Comparison of ENCODE assay signal across 16 cellular contexts in genomic region chr11:65896009-65896999, GRCh38. TPM values are rescaled to one million over a fixed set of nuclear protein-coding genes. Genes with fewer than 3 reads are reported as not detected.
DNase-seq lines count a peak whose midpoint lies in the region; ATAC-seq and TF ChIP-seq lines count a peak whose summit lies in the region.
"Had no signal": no experiment of that assay in that cellular context is flagged by ENCODE, and none has a peak within 500 bp of the region (broad histone marks: within the 10 kb centered on the region; RNA-seq: fewer than 3 reads in every experiment).

No MANE protein-coding gene starts in this region.

- H3K27me3 Mint-ChIP-seq in activated T-helper 2 cell treated with anti-CD3 and anti-CD28 coated beads, Interferon-gamma antibody, Interleukin-2, Interleukin-4, amounts not matched to agents 10 μg/mL and 5 μg/mL and 100 μg/mL, durations not matched to agents 14 hours and 24 hours and 36 hours (ENCODE audit: low read depth), result no peaks in the 10 kb centered on the region
- H3K27me3 Mint-ChIP-seq in memory B cell, result peaks cover 1% of the 10 kb centered on the region

- no peak for TF ChIP-seq RAD21 in SK-N-SH (IDR thresholded peaks at IDR 0.05; ENCODE audit: low read length)

- H3K27me3 ChIP-seq in SK-N-SH (ENCODE audit: insufficient read depth), result no peaks in the 10 kb centered on the region

- peaks cover 78% of the 10 kb centered on the region for H4K20me1 ChIP-seq in SK-N-SH (ENCODE audit: insufficient read depth)

- DNase-seq in SK-N-SH (no peak), ELR (ENCODE audit: low read depth) (peak; percentile 66), memory B cell (ENCODE audit: low spot score in 2 of 2) (no peak), NCI-H1105 (lab: John Stamatoyannopoulos, UW) (no peak), amygdala (lab: John Stamatoyannopoulos, UW) (no peak)
- no peak for DNase-seq in activated T-helper 2 cell treated with anti-CD3 and anti-CD28 coated beads, Interferon-gamma antibody, Interleukin-2, Interleukin-4, amounts not matched to agents 10 μg/mL and 5 μg/mL and 100 μg/mL, durations not matched to agents 14 hours and 24 hours and 36 hours (ENCODE audit: low spot score)
- DNase-seq: activated CD4-positive, alpha-beta T cell treated with anti-CD3 and anti-CD28 coated beads, Interleukin-2, amount 50 U/mL, for 1 hour; aorta; Kasumi-1; kidney glomerular epithelial cell; sigmoid colon had no signal

- peak overlapping the region in 1 of 2 experiments; percentile 82; a peak in 2 of 4 replicates for H3K4me3 ChIP-seq in SK-N-SH (ENCODE audit: low read depth in 2 of 2, low read length in 1 of 2)
- H3K4me3 ChIP-seq: sigmoid colon had no signal

- H3K4me2 ChIP-seq in SK-N-SH, result peak overlapping the region; percentile 89

- peaks cover 96% of the 10 kb centered on the region for H3K79me2 ChIP-seq in SK-N-SH (ENCODE audit: insufficient read depth)

- peaks cover 27 to 49% of the 10 kb centered on the region in 2 experiments; a peak in 3 of 4 replicates for H3K4me1 ChIP-seq in SK-N-SH (ENCODE audit: control insufficient read depth in 1 of 2, insufficient read depth in 2 of 2, low read depth in 1 of 2, low read length in 1 of 2)

- no peak for TF ChIP-seq EP300 in SK-N-SH (IDR thresholded peaks at IDR 0.05; ENCODE audit: borderline replicate concordance in 1 of 2, low read depth in 1 of 2, low read length in 1 of 2)

- POLR2A ChIA-PET in SK-N-SH (lab: Yijun Ruan, JAX), result interaction anchor here (0.6 kb wide), 1 partner anchor 22 kb away, joined by 3 read pairs; no protein-coding TSS in a partner anchor

- H3K9me3 ChIP-seq in SK-N-SH, result no peaks in the 10 kb centered on the region
- H3K9me3 ChIP-seq: sigmoid colon had no signal

- peak overlapping the region; percentile 2 for H3K4me3 Mint-ChIP-seq in activated T-helper 2 cell treated with anti-CD3 and anti-CD28 coated beads, Interferon-gamma antibody, Interleukin-2, Interleukin-4, amounts not matched to agents 10 μg/mL and 5 μg/mL and 100 μg/mL, durations not matched to agents 14 hours and 24 hours and 36 hours (ENCODE audit: low read depth)
- no peak overlapping the region for H3K4me3 Mint-ChIP-seq in memory B cell

- 96% methylated on average over 11 of the region's 14 CpGs for WGBS in SK-N-SH (ENCODE audit: low lambda C conversion rate)

- peak overlapping the region in 1 of 2 experiments; percentile 94; a peak in 2 of 4 replicates for H3K27ac ChIP-seq in SK-N-SH (ENCODE audit: low read depth in 2 of 2, low read length in 1 of 2)
- H3K27ac ChIP-seq: 22Rv1, sigmoid colon had no signal

- peaks cover 71% of the 10 kb centered on the region for H3F3A ChIP-seq in SK-N-SH (replicated peaks; ENCODE audit: insufficient read depth)

- no peaks in the 10 kb centered on the region for H3K9me3 Mint-ChIP-seq in activated T-helper 2 cell treated with anti-CD3 and anti-CD28 coated beads, Interferon-gamma antibody, Interleukin-2, Interleukin-4, amounts not matched to agents 10 μg/mL and 5 μg/mL and 100 μg/mL, durations not matched to agents 14 hours and 24 hours and 36 hours
- no peaks in the 10 kb centered on the region for H3K9me3 Mint-ChIP-seq in memory B cell

- intact Hi-C loops in activated T-helper 2 cell treated with anti-CD3 and anti-CD28 coated beads, Interferon-gamma antibody, Interleukin-2, Interleukin-4, amounts not matched to agents 10 μg/mL and 5 μg/mL and 100 μg/mL, durations not matched to agents 14 hours and 24 hours and 36 hours (cut with micrococcal nuclease), result no loop called here

- no peak for TF ChIP-seq CTCF in SK-N-SH (IDR thresholded peaks at IDR 0.05)

- H3K9me2 ChIP-seq in SK-N-SH, result no peaks in the 10 kb centered on the region

- H2AFZ ChIP-seq in SK-N-SH (ENCODE audit: low read depth), result no peak overlapping the region

- H3K27ac Mint-ChIP-seq in activated T-helper 2 cell treated with anti-CD3 and anti-CD28 coated beads, Interferon-gamma antibody, Interleukin-2, Interleukin-4, amounts not matched to agents 10 μg/mL and 5 μg/mL and 100 μg/mL, durations not matched to agents 14 hours and 24 hours and 36 hours, result peak overlapping the region; percentile 27
- peak overlapping the region; percentile 35 for H3K27ac Mint-ChIP-seq in memory B cell

- peaks cover 0 to 49% of the 10 kb centered on the region in 2 experiments for H3K36me3 ChIP-seq in SK-N-SH (replicated peaks in 1 of 2; ENCODE audit: control insufficient read depth in 1 of 2, insufficient read depth in 2 of 2, low read length in 1 of 2)
- H3K36me3 ChIP-seq: sigmoid colon had no signal

- peak overlapping the region; percentile 97 for H3K9ac ChIP-seq in SK-N-SH

- CTCF ChIA-PET in SK-N-SH (lab: Yijun Ruan, JAX), result interaction anchor here (0.8 to 4.9 kb wide), 5 partner anchors 7 to 18 kb away, joined by 3 to 20 read pairs (median 4); partner anchors contain the start of genes CCDC85B and FIBP

- H3K4me1 Mint-ChIP-seq in activated T-helper 2 cell treated with anti-CD3 and anti-CD28 coated beads, Interferon-gamma antibody, Interleukin-2, Interleukin-4, amounts not matched to agents 10 μg/mL and 5 μg/mL and 100 μg/mL, durations not matched to agents 14 hours and 24 hours and 36 hours (ENCODE audit: low read depth), result peaks cover 50% of the 10 kb centered on the region
- H3K4me1 Mint-ChIP-seq in memory B cell, result peaks cover 23% of the 10 kb centered on the region

- H3K36me3 Mint-ChIP-seq in activated T-helper 2 cell treated with anti-CD3 and anti-CD28 coated beads, Interferon-gamma antibody, Interleukin-2, Interleukin-4, amounts not matched to agents 10 μg/mL and 5 μg/mL and 100 μg/mL, durations not matched to agents 14 hours and 24 hours and 36 hours (ENCODE audit: low read depth), result peaks cover 58% of the 10 kb centered on the region
- H3K36me3 Mint-ChIP-seq in memory B cell, result no peaks in the 10 kb centered on the region

- no peak for ATAC-seq in SK-N-SH treated with all-trans-retinoic acid at 6 μM for 48 hours
- no peak for ATAC-seq in memory B cell (ENCODE audit: low read depth)
- ATAC-seq in HG02981 (IDR thresholded peaks at IDR 0.05; ENCODE audit: unreplicated experiment), result no peak

TF ChIP-seq in SK-N-SH, 30 proteins besides CTCF, POLR2A, EP300 and RAD21:
- TF ChIP-seq TEAD4 (IDR thresholded peaks at IDR 0.05; ENCODE audit: borderline replicate concordance, insufficient read depth) (no peak), ELF1 (IDR thresholded peaks at IDR 0.05) (no peak), GATA2 (CRISPR knock-in tag; IDR thresholded peaks at IDR 0.05) (no peak), MAX (IDR thresholded peaks at IDR 0.05; ENCODE audit: low read depth) (no peak), RFX5 (IDR thresholded peaks at IDR 0.05; ENCODE audit: low read length) (no peak), GABPA (IDR thresholded peaks at IDR 0.05; ENCODE audit: low read depth) (no peak)

TF ChIP-seq in SK-N-SH treated with all-trans-retinoic acid at 6 μM for 48 hours, 23 proteins besides CTCF, POLR2A, EP300 and RAD21 (continues in another document):
- TF ChIP-seq OSR1 (CRISPR knock-in tag; IDR thresholded peaks at IDR 0.05) (no peak), TOX (CRISPR knock-in tag; IDR thresholded peaks at IDR 0.05; ENCODE audit: borderline replicate concordance) (no peak), ARNTL (CRISPR knock-in tag; IDR thresholded peaks at IDR 0.05; ENCODE audit: borderline replicate concordance, low read depth) (no peak)

RNA-seq across cellular contexts. Expression of gene FOSL1, which starts 3.9 kb away (rescaled TPM):
- 17.9 and 30.1 TPM in 2 replicates for polyA plus RNA-seq in SK-N-SH (2012; rRNA removed)
- polyA plus RNA-seq in SK-N-SH (2012; cell fraction: cytosol; rRNA removed), result 18.1 and 21.6 TPM in 2 replicates
- polyA plus RNA-seq in SK-N-SH (2012; cell fraction: nucleus; rRNA removed), result 28.3 and 39.9 TPM in 2 replicates
- 24.0 and 25.9 TPM in 2 replicates for total RNA-seq in activated T-helper 2 cell treated with anti-CD3 and anti-CD28 coated beads, Interferon-gamma antibody, Interleukin-2, Interleukin-4, amounts not matched to agents 10 μg/mL and 5 μg/mL and 100 μg/mL, durations not matched to agents 14 hours and 24 hours and 36 hours
- total RNA-seq: temporal lobe had no signal

RNA-seq across cellular contexts. Expression of gene CCDC85B, which starts 5.8 kb away (rescaled TPM):
- 34.2 and 52.8 TPM in 2 replicates for polyA plus RNA-seq in SK-N-SH (2012; rRNA removed)
- 31.2 and 38.6 TPM in 2 replicates for polyA plus RNA-seq in SK-N-SH (2012; cell fraction: cytosol; rRNA removed)
- 19.2 and 56.3 TPM in 2 replicates for polyA plus RNA-seq in SK-N-SH (2012; cell fraction: nucleus; rRNA removed)
- 53.2 and 55.2 TPM in 2 replicates for total RNA-seq in activated T-helper 2 cell treated with anti-CD3 and anti-CD28 coated beads, Interferon-gamma antibody, Interleukin-2, Interleukin-4, amounts not matched to agents 10 μg/mL and 5 μg/mL and 100 μg/mL, durations not matched to agents 14 hours and 24 hours and 36 hours

RNA-seq across cellular contexts. Expression of gene FIBP, which starts 8.0 kb away (rescaled TPM):
- 159 and 190 TPM in 2 replicates for polyA plus RNA-seq in SK-N-SH (2012; rRNA removed)
- polyA plus RNA-seq in SK-N-SH (2012; cell fraction: cytosol; rRNA removed), result 120 and 135 TPM in 2 replicates
- polyA plus RNA-seq in SK-N-SH (2012; cell fraction: nucleus; rRNA removed), result 194 and 217 TPM in 2 replicates
- 95.4 and 99.8 TPM in 2 replicates for total RNA-seq in activated T-helper 2 cell treated with anti-CD3 and anti-CD28 coated beads, Interferon-gamma antibody, Interleukin-2, Interleukin-4, amounts not matched to agents 10 μg/mL and 5 μg/mL and 100 μg/mL, durations not matched to agents 14 hours and 24 hours and 36 hours

RNA-seq across cellular contexts. Expression of gene CTSW, which starts 16.7 kb away (rescaled TPM):
- polyA plus RNA-seq in SK-N-SH (2012; rRNA removed), result 0.49 and 0.68 TPM in 2 replicates
- polyA plus RNA-seq in SK-N-SH (2012; cell fraction: cytosol; rRNA removed), result 0.22 and 0.29 TPM in 2 replicates
- 0.59 and 0.62 TPM in 2 replicates for polyA plus RNA-seq in SK-N-SH (2012; cell fraction: nucleus; rRNA removed)
- 10.0 and 10.3 TPM in 2 replicates for total RNA-seq in activated T-helper 2 cell treated with anti-CD3 and anti-CD28 coated beads, Interferon-gamma antibody, Interleukin-2, Interleukin-4, amounts not matched to agents 10 μg/mL and 5 μg/mL and 100 μg/mL, durations not matched to agents 14 hours and 24 hours and 36 hours
- total RNA-seq: myocyte, temporal lobe had no signal

RNA-seq across cellular contexts. Expression of gene C11orf68, which starts 22.6 kb away (rescaled TPM):
- polyA plus RNA-seq in SK-N-SH (2012; rRNA removed), result 54.4 and 65.3 TPM in 2 replicates
- polyA plus RNA-seq in SK-N-SH (2012; cell fraction: cytosol; rRNA removed), result 23.7 and 37.0 TPM in 2 replicates
- 54.3 and 73.9 TPM in 2 replicates for polyA plus RNA-seq in SK-N-SH (2012; cell fraction: nucleus; rRNA removed)
- total RNA-seq in activated T-helper 2 cell treated with anti-CD3 and anti-CD28 coated beads, Interferon-gamma antibody, Interleukin-2, Interleukin-4, amounts not matched to agents 10 μg/mL and 5 μg/mL and 100 μg/mL, durations not matched to agents 14 hours and 24 hours and 36 hours, result 23.7 and 23.8 TPM in 2 replicates
